ENCODE assay signal across 8 cellular contexts in genomic region chr15:64461577-64462162, GRCh38. TPM values are rescaled to one million over a fixed set of nuclear protein-coding genes. Genes with fewer than 3 reads are reported as not detected.
DNase-seq lines count a peak whose midpoint lies in the region; ATAC-seq and TF ChIP-seq lines count a peak whose summit lies in the region.

No MANE protein-coding gene starts in this region.

- DNase-seq in MG63, result no peak
- peak; percentile 11 for DNase-seq in activated T-cell treated with anti-CD3 and anti-CD28 coated beads, Interleukin-2, amount 50 U/mL, for 4 hours
- DNase-seq in fibroblast of villous mesenchyme (ENCODE audit: low read depth), result peak; percentile 28
- DNase-seq in neural progenitor cell (ENCODE audit: low spot score), result peak; percentile 77
- DNase-seq in upper lobe of right lung, result no peak
- DNase-seq in NOMO-1 treated with DMSO at 0.1 percent for 48 hours (lab: John Stamatoyannopoulos, UW; ENCODE audit: unreplicated experiment), result no peak
- DNase-seq in COLO829 (ENCODE audit: low spot score), result no peak

- peaks cover 59% of the 10 kb centered on the region for H4K20me1 ChIP-seq in neural progenitor cell (ENCODE audit: low read depth)

- H3K79me2 ChIP-seq in neural progenitor cell (ENCODE audit: low read depth), result peaks cover 61% of the 10 kb centered on the region

- H3K4me1 ChIP-seq in ES-I3 (ENCODE audit: insufficient read depth, low read length) (peaks cover 33% of the 10 kb centered on the region), neural progenitor cell (peaks cover 74% of the 10 kb centered on the region), upper lobe of right lung (peaks cover 60% of the 10 kb centered on the region)

- TF ChIP-seq CTCF in fibroblast of villous mesenchyme (IDR thresholded peaks at IDR 0.05; ENCODE audit: insufficient read depth, low read depth, low read length) (no peak), neural progenitor cell (IDR thresholded peaks at IDR 0.05) (no peak), upper lobe of right lung (IDR thresholded peaks at IDR 0.05) (no peak)

- H3K36me3 Mint-ChIP-seq in activated T-cell treated with anti-CD3 and anti-CD28 coated beads, Interleukin-2, amount 50 U/mL, for 4 hours (ENCODE audit: insufficient read depth), result no peaks in the 10 kb centered on the region
- peaks cover 3% of the 10 kb centered on the region for H3K36me3 Mint-ChIP-seq in neural progenitor cell

- peak; percentile 66 to 71 for ATAC-seq in activated T-cell treated with anti-CD3 and anti-CD28 coated beads, Interleukin-2, amount 50 U/mL, for 4 hours
- ATAC-seq in upper lobe of right lung, result peak; percentile 3

- no peaks in the 10 kb centered on the region for H3K27me3 Mint-ChIP-seq in activated T-cell treated with anti-CD3 and anti-CD28 coated beads, Interleukin-2, amount 50 U/mL, for 4 hours (ENCODE audit: low read depth)
- H3K27me3 Mint-ChIP-seq in neural progenitor cell (ENCODE audit: insufficient read depth, low read depth), result peaks cover 3% of the 10 kb centered on the region

- H3K27ac ChIP-seq in neural progenitor cell (peak overlapping the region; percentile 66), upper lobe of right lung (peak overlapping the region; percentile 67)

- H3K4me1 Mint-ChIP-seq in activated T-cell treated with anti-CD3 and anti-CD28 coated beads, Interleukin-2, amount 50 U/mL, for 4 hours (ENCODE audit: low read depth), result peaks cover 79% of the 10 kb centered on the region
- H3K4me1 Mint-ChIP-seq in neural progenitor cell, result peaks cover 83% of the 10 kb centered on the region

- peak overlapping the region; percentile 84 for H3K4me2 ChIP-seq in neural progenitor cell

- H3K4me3 Mint-ChIP-seq in activated T-cell treated with anti-CD3 and anti-CD28 coated beads, Interleukin-2, amount 50 U/mL, for 4 hours, result peak overlapping the region; percentile 87
- peak overlapping the region; percentile 91 for H3K4me3 Mint-ChIP-seq in neural progenitor cell

- no peaks in the 10 kb centered on the region for H3K9me3 ChIP-seq in ES-I3 (ENCODE audit: control insufficient read depth, insufficient read depth, low read length)
- H3K9me3 ChIP-seq in MG63, result no peaks in the 10 kb centered on the region
- H3K9me3 ChIP-seq in neural progenitor cell (ENCODE audit: low read depth), result no peaks in the 10 kb centered on the region
- H3K9me3 ChIP-seq in upper lobe of right lung, result no peaks in the 10 kb centered on the region

- H2AFZ ChIP-seq in neural progenitor cell (replicated peaks), result no peak overlapping the region

- H3K27ac Mint-ChIP-seq in neural progenitor cell, result peak overlapping the region; percentile 78

- intact Hi-C loops in upper lobe of right lung (cut with DNase I), result no loop called here

- H3K4me3 ChIP-seq in MG63 (peak overlapping the region; percentile 56), fibroblast of villous mesenchyme (ENCODE audit: low read depth, low read length) (peak overlapping the region; percentile 70), neural progenitor cell (peak overlapping the region; percentile 67), upper lobe of right lung (peak overlapping the region; percentile 51)

- H3K9me3 Mint-ChIP-seq in activated T-cell treated with anti-CD3 and anti-CD28 coated beads, Interleukin-2, amount 50 U/mL, for 4 hours, result no peaks in the 10 kb centered on the region
- H3K9me3 Mint-ChIP-seq in neural progenitor cell, result no peaks in the 10 kb centered on the region

- H3K9ac ChIP-seq in ES-I3 (ENCODE audit: low read depth, low read length), result peak overlapping the region; percentile 81
- H3K9ac ChIP-seq in neural progenitor cell, result peak overlapping the region; percentile 17

- H3K27me3 ChIP-seq in MG63 (no peaks in the 10 kb centered on the region), neural progenitor cell (no peaks in the 10 kb centered on the region), upper lobe of right lung (no peaks in the 10 kb centered on the region)

- H3K36me3 ChIP-seq in ES-I3 (ENCODE audit: insufficient read depth, low read length) (no peaks in the 10 kb centered on the region), MG63 (peaks cover 7% of the 10 kb centered on the region), neural progenitor cell (no peaks in the 10 kb centered on the region), upper lobe of right lung (no peaks in the 10 kb centered on the region)

- peaks cover 47% of the 10 kb centered on the region for H3F3A ChIP-seq in neural progenitor cell (ENCODE audit: low read depth)

RNA-seq across cellular contexts. Expression of gene ZNF609, which starts 1.3 kb away (rescaled TPM):
- total RNA-seq in MG63 (2014; rRNA removed; shearing (Covaris generic); ENCODE audit: low replicate concordance), result 6.2 and 7.1 TPM in 2 replicates
- total RNA-seq in activated T-cell treated with anti-CD3 and anti-CD28 coated beads, Interleukin-2, amount 50 U/mL, for 4 hours, result 10 to 100 TPM; 26.9 to 34.1 (median 28.3) TPM
- total RNA-seq in fibroblast of villous mesenchyme, result 20.6 and 22.5 TPM in 2 replicates
- total RNA-seq in neural progenitor cell (ENCODE audit: low replicate concordance), result 21.5 and 31.1 TPM in 2 replicates
- 45.4 TPM for total RNA-seq in upper lobe of right lung

Comparison
In these comparisons a context has a peak if more than half of its experiments do, and no peak if none do; other contexts are left out.
1. DNase-seq: peak in activated T-cell treated with anti-CD3 and anti-CD28 coated beads, Interleukin-2, amount 50 U/mL, for 4 hours (single experiment), fibroblast of villous mesenchyme (single experiment) and neural progenitor cell (single experiment); none in MG63 (single experiment), upper lobe of right lung (single experiment), NOMO-1 treated with DMSO at 0.1 percent for 48 hours (single experiment) and COLO829 (single experiment).
2. Peak in every context shown above with its lines, with median percentiles within 50 percentile points of each other: H3K4me3 ChIP-seq.